Comparison of ENCODE assay signal across 10 cellular contexts in the genomic region with DNA sequence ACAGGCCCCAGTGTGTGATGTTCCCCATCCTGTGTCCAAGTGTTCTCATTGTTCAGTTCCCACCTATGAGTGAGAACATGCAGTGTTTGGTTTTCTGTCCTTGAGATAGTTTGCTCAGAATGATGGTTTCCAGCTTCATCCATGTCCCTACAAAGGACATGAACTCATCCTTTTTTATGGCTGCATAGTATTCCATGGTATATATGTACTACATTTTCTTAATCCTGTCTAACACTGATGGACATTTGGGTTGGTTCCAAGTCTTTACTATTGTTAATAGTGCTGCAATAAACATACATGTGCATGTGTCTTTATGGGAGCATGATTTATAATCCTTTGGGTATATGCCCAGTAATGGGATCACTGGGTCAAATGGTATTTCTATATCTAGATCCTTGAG. TPM values are rescaled to one million over a fixed set of nuclear protein-coding genes. Genes with fewer than 3 reads are reported as not detected.
"Had no signal": no experiment of that assay in that cellular context is flagged by ENCODE, and none has a peak within 500 bp of the region (broad histone marks: within the 10 kb centered on the region; RNA-seq: fewer than 3 reads in every experiment).

No MANE protein-coding gene starts in this region.

RNA-seq across cellular contexts. Expression of a gene that starts 22.7 kb away (rescaled TPM):
- total RNA-seq: dermis blood vessel endothelial cell, dermis microvascular lymphatic vessel endothelial cell, endodermal cell, endothelial cell of umbilical vein, epithelial cell of proximal tubule, esophagus mucosa, fibroblast of lung, fibroblast of villous mesenchyme, foreskin keratinocyte, glomerular endothelial cell had no signal
- polyA plus RNA-seq: endothelial cell of umbilical vein, fibroblast of lung, foreskin keratinocyte had no signal
